In genomic region chr5:116068028-116068632, GRCh38 we compare ENCODE assay signal across 9 cellular contexts. TPM values are rescaled to one million over a fixed set of nuclear protein-coding genes. Genes with fewer than 3 reads are reported as not detected.
DNase-seq lines count a peak whose midpoint lies in the region; ATAC-seq, FAIRE-seq and TF ChIP-seq lines count a peak whose summit lies in the region.
"Had no signal": no experiment of that assay in that cellular context is flagged by ENCODE, and none has a peak within 500 bp of the region (broad histone marks: within the 10 kb centered on the region; RNA-seq: fewer than 3 reads in every experiment).

No MANE protein-coding gene starts in this region.

- no peak overlapping the region for H3K4me2 ChIP-seq in H1 (ENCODE audit: insufficient read depth in 1 of 2, low read depth in 2 of 2, low read length in 2 of 2)

- H3K4me1 ChIP-seq in RWPE2 (ENCODE audit: insufficient read depth, poor library complexity, severe bottlenecking) (no peaks in the 10 kb centered on the region), H1 (replicated peaks in 1 of 4; ENCODE audit: control insufficient read depth in 3 of 4, insufficient read depth in 4 of 4, low read length in 3 of 4) (no peaks in the 10 kb centered on the region)
- no peaks in the 10 kb centered on the region for H3K4me1 ChIP-seq in naive thymus-derived CD4-positive, alpha-beta T cell (ENCODE audit: control insufficient read depth in 2 of 2, insufficient read depth in 2 of 2, low read length in 2 of 2)

- H3K14ac ChIP-seq in H1 (ENCODE audit: insufficient read length): no peak overlapping the region

- TF ChIP-seq EP300 in H1 (IDR thresholded peaks at IDR 0.05; ENCODE audit: borderline replicate concordance in 1 of 2, low read depth in 2 of 2, low read length in 2 of 2): no peak

- in situ Hi-C loops in G401 (cut with HindIII; ENCODE audit: low sequenced_read_pairs): no loop called here

- TF ChIP-seq RAD21 in H1 (IDR thresholded peaks at IDR 0.05 in 1 of 2, conservative IDR thresholded peaks at IDR 0.05 in 1 of 2; ENCODE audit: low read depth in 2 of 2, low read length in 2 of 2): peak; percentile 66 to 78

- H3K9ac ChIP-seq in H1 (replicated peaks in 1 of 4; ENCODE audit: extremely low read depth in 1 of 4, low read depth in 3 of 4, low read length in 3 of 4): no peak overlapping the region

- H2AFZ ChIP-seq in H1 (ENCODE audit: low read length): no peak overlapping the region

- no peak overlapping the region for H3K56ac ChIP-seq in H1 (replicated peaks; ENCODE audit: insufficient read length, low read depth, low read length)

- peaks cover under 1% of the 10 kb centered on the region for H3K27me3 ChIP-seq in RWPE2 (ENCODE audit: insufficient read depth, poor library complexity, severe bottlenecking)
- H3K27me3 ChIP-seq in H1 (replicated peaks in 1 of 4; ENCODE audit: control insufficient read depth in 3 of 4, extremely low read depth in 1 of 4, insufficient read depth in 3 of 4, low read length in 3 of 4): peaks cover 0 to 2% (median 0%) of the 10 kb centered on the region in 4 experiments; a peak in 1 of 7 replicates
- no peaks in the 10 kb centered on the region for H3K27me3 ChIP-seq in naive thymus-derived CD4-positive, alpha-beta T cell (ENCODE audit: control insufficient read depth in 2 of 2, insufficient read depth in 2 of 2, low read length in 2 of 2)
- H3K27me3 ChIP-seq: SJSA1 had no signal

- TF ChIP-seq CTCF in AG09309 (IDR thresholded peaks at IDR 0.05; ENCODE audit: control insufficient read depth, insufficient read depth, low read depth, low read length, missing control alignments): peak; percentile 61
- peak; percentile 97 for TF ChIP-seq CTCF in RWPE2 (IDR thresholded peaks at IDR 0.05; ENCODE audit: poor library complexity, severe bottlenecking)
- TF ChIP-seq CTCF in H1 (IDR thresholded peaks at IDR 0.05; ENCODE audit: control extremely low read depth in 1 of 3, insufficient read depth in 1 of 3, low read depth in 1 of 3, low read length in 3 of 3): peak in 2 of 3 experiments; percentile 33 to 54; a peak in 2 of 4 replicates

- H3K36me3 ChIP-seq in RWPE2 (ENCODE audit: low read depth) (no peaks in the 10 kb centered on the region), H1 (ENCODE audit: control insufficient read depth in 2 of 4, insufficient read depth in 4 of 4, low read length in 3 of 4) (no peaks in the 10 kb centered on the region)
- no peaks in the 10 kb centered on the region for H3K36me3 ChIP-seq in naive thymus-derived CD4-positive, alpha-beta T cell (ENCODE audit: control insufficient read depth in 2 of 3, insufficient read depth in 3 of 3, low read length in 3 of 3)
- H3K36me3 ChIP-seq: SJSA1 had no signal

- no peak overlapping the region for H3K27ac ChIP-seq in RWPE2 (ENCODE audit: poor library complexity, severe bottlenecking)
- H3K27ac ChIP-seq in H1 (ENCODE audit: low read depth, low read length): no peak overlapping the region
- no peak overlapping the region for H3K27ac ChIP-seq in naive thymus-derived CD4-positive, alpha-beta T cell (ENCODE audit: low read depth, low read length)
- H3K27ac ChIP-seq: SJSA1 had no signal

- H3K27ac Mint-ChIP-seq in naive thymus-derived CD4-positive, alpha-beta T cell: no peak overlapping the region

- peaks cover 15 to 50% (median 40%) of the 10 kb centered on the region in 5 donors for H3K27me3 Mint-ChIP-seq in naive thymus-derived CD4-positive, alpha-beta T cell

- ATAC-seq in HG03378 (IDR thresholded peaks at IDR 0.05; ENCODE audit: unreplicated experiment): peak; percentile 58
- peak; percentile 55; the same call in 2 of the 3 replicates for ATAC-seq in RWPE2 (ENCODE audit: low read depth)
- ATAC-seq in naive thymus-derived CD4-positive, alpha-beta T cell: peak; percentile 46

- no peak overlapping the region for H3K4me3 Mint-ChIP-seq in naive thymus-derived CD4-positive, alpha-beta T cell

- no peaks in the 10 kb centered on the region for H3K79me1 ChIP-seq in H1 (ENCODE audit: low read depth, low read length)

- no peaks in the 10 kb centered on the region for H4K20me1 ChIP-seq in H1 (replicated peaks in 1 of 2; ENCODE audit: control insufficient read depth in 1 of 2, insufficient read depth in 2 of 2, low read length in 2 of 2)

- DNase-seq in AG09309 (ENCODE audit: low read depth): no peak
- peak; percentile 69 for DNase-seq in G401 (ENCODE audit: low spot score)
- no peak for DNase-seq in RWPE2 (ENCODE audit: low spot score)
- DNase-seq in H1 (ENCODE audit: low read depth in 1 of 2, low spot score in 2 of 2): no peak
- DNase-seq in naive thymus-derived CD4-positive, alpha-beta T cell: peak in 6 of 9 donors; percentile 31 to 51 (median 38)
- DNase-seq in stimulated activated CD4-positive, alpha-beta T cell treated with anti-CD3 and anti-CD28 coated beads, Interleukin-1b, Interleukin-23, amount 100 ng/mL, for 48 hours: no peak
- no peak for DNase-seq in NCI-H1048 (lab: John Stamatoyannopoulos, UW)

- no peaks in the 10 kb centered on the region for H3K9me3 ChIP-seq in RWPE2 (ENCODE audit: severe bottlenecking)
- H3K9me3 ChIP-seq in H1 (ENCODE audit: insufficient read depth in 2 of 2, low read depth in 1 of 2, low read length in 1 of 2): no peaks in the 10 kb centered on the region
- H3K9me3 ChIP-seq in naive thymus-derived CD4-positive, alpha-beta T cell (ENCODE audit: control insufficient read depth in 2 of 3, low read length in 3 of 3): no peaks in the 10 kb centered on the region
- H3K9me3 ChIP-seq: SJSA1 had no signal

- no peaks in the 10 kb centered on the region for H3K23me2 ChIP-seq in H1 (ENCODE audit: low read depth, low read length)

- no peak overlapping the region for H2BK20ac ChIP-seq in H1 (ENCODE audit: low read length)

- H4K5ac ChIP-seq in H1 (ENCODE audit: insufficient read length, low read depth, low read length): no peak overlapping the region

- no peak overlapping the region for H3K23ac ChIP-seq in H1 (ENCODE audit: insufficient read length)

- WGBS in H1 (ENCODE audit: extremely low coverage in 1 of 2, insufficient coverage in 1 of 2, insufficient read length in 1 of 2, insufficient replicate concordance in 2 of 2, low coverage in 1 of 2, low lambda C conversion rate in 2 of 2, missing lambda C conversion rate in 1 of 2), 2 experiments: 49% methylated on average over 4 of the region's 4 CpGs; no CpG with 5 or more reads in 1 of the 2 experiments

- POLR2A ChIA-PET in H1 (lab: Charles Lee; ENCODE audit: partially characterized antibody): interaction anchor here (1.2 kb wide), 1 partner anchor 12 kb away, joined by 4 read pairs; no protein-coding TSS in a partner anchor
- POLR2A ChIA-PET in naive thymus-derived CD4-positive, alpha-beta T cell (lab: Charles Lee): no interaction called here

- H3K79me2 ChIP-seq in H1 (ENCODE audit: control insufficient read depth in 1 of 2, insufficient read depth in 2 of 2, low read length in 2 of 2): no peaks in the 10 kb centered on the region

- no peak for TF ChIP-seq POLR2A in H1 (IDR thresholded peaks at IDR 0.05; ENCODE audit: control extremely low read depth in 1 of 2, low read depth in 2 of 2, low read length in 2 of 2)

- H3K4me3 ChIP-seq in AG09309 (ENCODE audit: control insufficient read depth, low read depth, low read length) (no peak overlapping the region), RWPE2 (ENCODE audit: severe bottlenecking) (no peak overlapping the region), H1 (ENCODE audit: extremely low read depth in 1 of 4, insufficient read depth in 2 of 4, low read depth in 3 of 4, low read length in 4 of 4) (no peak overlapping the region)
- H3K4me3 ChIP-seq in naive thymus-derived CD4-positive, alpha-beta T cell (ENCODE audit: low read length): no peak overlapping the region
- H3K4me3 ChIP-seq: SJSA1 had no signal

- no peak overlapping the region for H4K8ac ChIP-seq in H1 (ENCODE audit: extremely low read depth, insufficient read depth, low read length)

- no peaks in the 10 kb centered on the region for H3K36me3 Mint-ChIP-seq in naive thymus-derived CD4-positive, alpha-beta T cell

- CTCF ChIA-PET in H1 (lab: Charles Lee; ENCODE audit: partially characterized antibody): interaction anchor here (0.5 to 3.6 kb wide), 34 partner anchors 9 to 760 kb away, joined by 3 to 21 read pairs (median 3); partner anchors contain the start of genes ARL14EPL and LVRN
- CTCF ChIA-PET in naive thymus-derived CD4-positive, alpha-beta T cell (lab: Charles Lee): interaction anchor here (0.6 to 3.7 kb wide), 7 partner anchors 8 to 1298 kb away, joined by 3 to 19 read pairs (median 3); no protein-coding TSS in a partner anchor

- H3K4ac ChIP-seq in H1 (replicated peaks; ENCODE audit: insufficient read length, low read depth, low read length): no peak overlapping the region

- no peak overlapping the region for H2BK12ac ChIP-seq in H1 (ENCODE audit: low read depth, low read length)

- H3K18ac ChIP-seq in H1 (ENCODE audit: extremely low read depth, low read length): no peak overlapping the region

- no peak overlapping the region for H2BK120ac ChIP-seq in H1 (replicated peaks; ENCODE audit: low read depth, low read length)

- H4K91ac ChIP-seq in H1 (replicated peaks; ENCODE audit: insufficient read length, low read length): no peak overlapping the region

- no peak overlapping the region for H2BK15ac ChIP-seq in H1 (ENCODE audit: low read length)

- no peak overlapping the region for H2BK5ac ChIP-seq in H1 (ENCODE audit: low read depth, low read length)

- intact Hi-C loops in naive thymus-derived CD4-positive, alpha-beta T cell (cut with micrococcal nuclease): loop anchor here (1.0 to 5.0 kb wide), 8 partner anchors 16 to 759 kb away; partner anchors contain the start of genes AP3S1 (in 2 of the 2), ATG12 (in 2 of the 2) and COMMD10 (in 1 of the 2)

- no peaks in the 10 kb centered on the region for H3K4me1 Mint-ChIP-seq in naive thymus-derived CD4-positive, alpha-beta T cell

- H3K9me3 Mint-ChIP-seq in naive thymus-derived CD4-positive, alpha-beta T cell: no peaks in the 10 kb centered on the region

- peak; percentile 75 for FAIRE-seq in H1 (lab: Jason Lieb, UNC)

- H2AK5ac ChIP-seq in H1 (ENCODE audit: low read depth, low read length): no peak overlapping the region

RNA-seq across cellular contexts. Expression of gene COMMD10, which starts 16.7 kb away (rescaled TPM):
- 30.6 and 41.2 TPM in 2 replicates for total RNA-seq in G401 (2014; rRNA removed; shearing (Covaris generic))
- total RNA-seq in H1 (2021; fragmentation: NEBNext Ultra II Directional; extraction: Animal tissue kit (Norgen Biotek cat#: 25700)): 43.4 and 44.0 TPM in 2 replicates
- 7.8 and 16.5 TPM in 2 replicates for polyA plus RNA-seq in H1 (2011; rRNA removed)
- polyA plus RNA-seq in H1 (2011; cell fraction: cytosol; rRNA removed): 21.4 TPM
- polyA plus RNA-seq in H1 (2011; cell fraction: nucleus; rRNA removed): 5.6 TPM
- 20.3 to 32.7 TPM (median 22.2 TPM) in 4 replicates for polyA plus RNA-seq in H1 (2012, experiment 1 of 2)
- polyA plus RNA-seq in H1 (2012, experiment 2 of 2): 7.9 TPM
- 37.9 TPM for polyA plus RNA-seq in H1 (2013, experiment 1 of 2)
- 37.8 TPM for polyA plus RNA-seq in H1 (2013, experiment 2 of 2)
- 15.1 and 23.2 TPM in 2 replicates for polyA minus RNA-seq in H1 (2011; rRNA and poly(A)+ RNA removed)
- polyA minus RNA-seq in H1 (2011; cell fraction: cytosol; rRNA and poly(A)+ RNA removed): 10.2 TPM
- polyA minus RNA-seq in H1 (2011; cell fraction: nucleus; rRNA and poly(A)+ RNA removed): 56.8 TPM
- 10 to 100 TPM; 29.4 to 50.6 (median 37.8) TPM for total RNA-seq in naive thymus-derived CD4-positive, alpha-beta T cell
- 10 to 100 TPM; 30.9 to 43.5 TPM for polyA plus RNA-seq in naive thymus-derived CD4-positive, alpha-beta T cell

RNA-seq across cellular contexts. Expression of gene ARL14EPL, which starts 35.9 kb away (rescaled TPM):
- total RNA-seq in G401 (2014; rRNA removed; shearing (Covaris generic)): not detected in 2 replicates
- total RNA-seq in H1 (2021; fragmentation: NEBNext Ultra II Directional; extraction: Animal tissue kit (Norgen Biotek cat#: 25700)): not detected in 2 replicates
- not detected in 2 replicates for polyA plus RNA-seq in H1 (2011; rRNA removed)
- not detected for polyA plus RNA-seq in H1 (2011; cell fraction: cytosol; rRNA removed)
- not detected for polyA plus RNA-seq in H1 (2011; cell fraction: nucleus; rRNA removed)
- polyA plus RNA-seq in H1 (2012, experiment 1 of 2): not detected in 4 replicates
- polyA plus RNA-seq in H1 (2012, experiment 2 of 2): not detected
- not detected for polyA plus RNA-seq in H1 (2013, experiment 1 of 2)
- not detected for polyA plus RNA-seq in H1 (2013, experiment 2 of 2)
- polyA minus RNA-seq in H1 (2011; rRNA and poly(A)+ RNA removed): not detected in 2 replicates
- polyA minus RNA-seq in H1 (2011; cell fraction: cytosol; rRNA and poly(A)+ RNA removed): not detected
- polyA minus RNA-seq in H1 (2011; cell fraction: nucleus; rRNA and poly(A)+ RNA removed): not detected
- not detected for total RNA-seq in naive thymus-derived CD4-positive, alpha-beta T cell
- not detected for polyA plus RNA-seq in naive thymus-derived CD4-positive, alpha-beta T cell

Comparison
In these comparisons a context has a peak if more than half of its experiments do, and no peak if none do; other contexts are left out.
1. DNase-seq: peak in G401 (single experiment) and naive thymus-derived CD4-positive, alpha-beta T cell (6 of 9); none in AG09309 (single experiment), RWPE2 (single experiment), H1 (0 of 2), stimulated activated CD4-positive, alpha-beta T cell treated with anti-CD3 and anti-CD28 coated beads, Interleukin-1b, Interleukin-23, amount 100 ng/mL, for 48 hours (single experiment) and NCI-H1048 (single experiment).
2. CTCF ChIP-seq: peak in every context shown above with its lines; median percentile 97 in RWPE2; 61 in AG09309; 44 in H1.
3. Peak in every context shown above with its lines, with median percentiles within 50 percentile points of each other: ATAC-seq.